12 cellular contexts compared by ENCODE assay signal in the genomic region with DNA sequence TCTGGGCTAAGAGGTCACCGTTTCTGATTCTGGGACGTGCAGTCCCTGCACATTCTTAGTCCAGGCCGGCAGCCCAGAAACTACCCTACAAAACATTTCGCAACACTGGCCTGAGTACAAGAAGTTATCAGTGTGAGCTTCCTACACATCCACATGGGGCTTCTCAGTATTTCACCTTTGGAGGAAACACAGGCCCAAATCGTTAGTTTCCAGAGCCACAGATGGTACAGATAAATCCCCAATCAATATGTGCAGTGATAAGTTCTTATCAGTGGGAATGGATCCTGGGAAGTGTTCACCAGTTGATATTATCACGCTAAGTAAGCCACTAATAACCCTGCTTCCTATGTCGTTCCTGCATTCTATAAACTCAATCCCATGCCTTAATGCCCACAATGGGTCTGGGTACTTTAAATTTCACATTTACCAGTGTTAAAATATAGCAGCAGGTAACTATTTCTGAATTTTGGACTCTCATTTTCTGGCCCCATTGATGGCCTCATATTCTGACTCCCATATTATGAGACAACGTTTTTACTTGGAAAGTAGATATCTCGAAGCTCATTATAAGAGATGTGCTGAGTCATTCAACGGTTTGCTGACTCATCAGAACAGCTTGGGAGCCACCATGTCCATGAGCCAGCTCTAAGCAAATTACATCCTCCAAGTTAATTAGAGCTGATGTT.
DNase-seq lines count a peak whose midpoint lies in the region; ATAC-seq, FAIRE-seq and TF ChIP-seq lines count a peak whose summit lies in the region.
"Had no signal": no experiment of that assay in that cellular context is flagged by ENCODE, and none has a peak within 500 bp of the region (broad histone marks: within the 10 kb centered on the region; RNA-seq: fewer than 3 reads in every experiment).

No MANE protein-coding gene starts in this region.

- H2AFZ ChIP-seq in H1 (ENCODE audit: low read length) (no peak overlapping the region), HepG2 (ENCODE audit: low read length) (no peak overlapping the region)

- no peak for TF ChIP-seq EP300 in H1 (IDR thresholded peaks at IDR 0.05; ENCODE audit: borderline replicate concordance in 1 of 2, low read depth in 2 of 2, low read length in 2 of 2)
- TF ChIP-seq EP300 in HepG2 (IDR thresholded peaks at IDR 0.05; ENCODE audit: low read depth in 2 of 2, low read length in 2 of 2): no peak
- TF ChIP-seq EP300 in HepG2 (CRISPR knock-in tag; IDR thresholded peaks at IDR 0.05; ENCODE audit: borderline replicate concordance): no peak

- H4K91ac ChIP-seq in H1 (replicated peaks; ENCODE audit: insufficient read length, low read length): no peak overlapping the region

- TF ChIP-seq RAD21 in H1 (IDR thresholded peaks at IDR 0.05 in 1 of 2, conservative IDR thresholded peaks at IDR 0.05 in 1 of 2; ENCODE audit: low read depth in 2 of 2, low read length in 2 of 2): no peak
- no peak for TF ChIP-seq RAD21 in HepG2 (CRISPR knock-in tag; IDR thresholded peaks at IDR 0.05)

- H3K9ac ChIP-seq in H1 (replicated peaks in 1 of 4; ENCODE audit: extremely low read depth in 1 of 4, low read depth in 3 of 4, low read length in 3 of 4) (no peak overlapping the region), HepG2 (ENCODE audit: insufficient read depth, low read depth, low read length) (no peak overlapping the region)

- H3K23ac ChIP-seq in H1 (ENCODE audit: insufficient read length): no peak overlapping the region

- H3K27ac ChIP-seq in A673 (ENCODE audit: low read depth, low read length, poor library complexity, severe bottlenecking) (no peak overlapping the region), H1 (ENCODE audit: low read depth, low read length) (no peak overlapping the region), HepG2 (ENCODE audit: extremely low read length, insufficient read depth, low read length) (no peak overlapping the region)
- H3K27ac ChIP-seq: SJSA1 had no signal

- H3K14ac ChIP-seq in H1 (ENCODE audit: insufficient read length): no peak overlapping the region

- POLR2A ChIA-PET in A673 (lab: Charles Lee; ENCODE audit: low non-redundant PET): no interaction called here
- POLR2A ChIA-PET in H1 (lab: Charles Lee; ENCODE audit: partially characterized antibody): no interaction called here
- POLR2A ChIA-PET in HepG2 (lab: Yijun Ruan, JAX): no interaction called here

- no peak overlapping the region for H3K56ac ChIP-seq in H1 (replicated peaks; ENCODE audit: insufficient read length, low read depth, low read length)

- H4K8ac ChIP-seq in H1 (ENCODE audit: extremely low read depth, insufficient read depth, low read length): no peak overlapping the region

- H3K27me3 ChIP-seq in A673 (replicated peaks; ENCODE audit: insufficient read depth, low read depth, low read length, poor library complexity) (no peaks in the 10 kb centered on the region), H1 (replicated peaks in 1 of 4; ENCODE audit: control insufficient read depth in 3 of 4, extremely low read depth in 1 of 4, insufficient read depth in 3 of 4, low read length in 3 of 4) (no peaks in the 10 kb centered on the region), HepG2 (ENCODE audit: control insufficient read depth in 1 of 2, insufficient read depth in 2 of 2, low read length in 2 of 2) (no peaks in the 10 kb centered on the region)
- H3K27me3 ChIP-seq: SJSA1 had no signal

- no peaks in the 10 kb centered on the region for H3K23me2 ChIP-seq in H1 (ENCODE audit: low read depth, low read length)

- H3K18ac ChIP-seq in H1 (ENCODE audit: extremely low read depth, low read length): no peak overlapping the region

- CTCF ChIA-PET in A673 (lab: Charles Lee): no interaction called here
- CTCF ChIA-PET in H1 (lab: Charles Lee; ENCODE audit: partially characterized antibody): interaction anchor here (0.6 to 2.1 kb wide), 2 partner anchors 26 to 342 kb away, joined by 3 to 5 read pairs; no protein-coding TSS in a partner anchor
- CTCF ChIA-PET in HepG2 (lab: Yijun Ruan, JAX; ENCODE audit: low intra/inter-chr PET ratio, low total read pairs): no interaction called here

- H3K4me3 ChIP-seq in A673 (ENCODE audit: low read depth, low read length, poor library complexity, severe bottlenecking) (no peak overlapping the region), NB4 (ENCODE audit: low read depth, low read length) (no peak overlapping the region), H1 (ENCODE audit: extremely low read depth in 1 of 4, insufficient read depth in 2 of 4, low read depth in 3 of 4, low read length in 4 of 4) (no peak overlapping the region), HepG2 (replicated peaks in 1 of 3; ENCODE audit: insufficient read depth in 1 of 3, low read depth in 2 of 3, low read length in 3 of 3) (no peak overlapping the region)
- H3K4me3 ChIP-seq: HAP-1, SJSA1 had no signal

- no peaks in the 10 kb centered on the region for H3K79me1 ChIP-seq in H1 (ENCODE audit: low read depth, low read length)

- TF ChIP-seq POLR2A in NB4 (IDR thresholded peaks at IDR 0.05; ENCODE audit: extremely low read depth, insufficient read length) (no peak), H1 (IDR thresholded peaks at IDR 0.05; ENCODE audit: control extremely low read depth in 1 of 2, low read depth in 2 of 2, low read length in 2 of 2) (no peak), HepG2 (IDR thresholded peaks at IDR 0.05; ENCODE audit: insufficient read depth in 1 of 2, low read depth in 2 of 2, low read length in 2 of 2) (no peak)

- DNase-seq in A673 (ENCODE audit: low spot score): peak; percentile 1
- DNase-seq in NB4 (ENCODE audit: low read depth): peak; percentile 32
- DNase-seq in H1 (ENCODE audit: low read depth in 1 of 2, low spot score in 2 of 2): no peak
- DNase-seq in HepG2 (ENCODE audit: low spot score): no peak
- DNase-seq in stimulated activated CD4-positive, alpha-beta T cell treated with anti-CD3 and anti-CD28 coated beads, Interleukin-4, amount 100 ng/mL, for 4 hours: no peak
- no peak for DNase-seq in DMS79 (lab: John Stamatoyannopoulos, UW)
- no peak for DNase-seq in GM19240 (ENCODE audit: insufficient read length, low spot score)
- DNase-seq: activated naive CD8-positive, alpha-beta T cell treated with anti-CD3 and anti-CD28 coated beads, Interleukin-2, amount 10 ng/mL, durations not matched to agents 7 days and 5 days; NCI-H1105 treated with DMSO at 0.1 percent for 48 hours had no signal

- no peak overlapping the region for H3K4me2 ChIP-seq in H1 (ENCODE audit: insufficient read depth in 1 of 2, low read depth in 2 of 2, low read length in 2 of 2)
- H3K4me2 ChIP-seq in HepG2 (ENCODE audit: low read depth, low read length): no peak overlapping the region

- in situ Hi-C loops in HepG2 (cut with HindIII; ENCODE audit: extremely low pct_ligation_motif_present, low pct_unique_long_range_greater_than_20kb): no loop called here

- no peak for ATAC-seq in HepG2
- no peak for ATAC-seq in HG03097 (IDR thresholded peaks at IDR 0.05; ENCODE audit: low FRiP score, unreplicated experiment)

- FAIRE-seq in H1 (lab: Jason Lieb, UNC): no peak
- no peak for FAIRE-seq in HepG2 (lab: Jason Lieb, UNC)

- no peak for TF ChIP-seq CTCF in A673 (conservative IDR thresholded peaks at IDR 0.05; ENCODE audit: low read depth, low read length)
- TF ChIP-seq CTCF in NB4 (IDR thresholded peaks at IDR 0.05; ENCODE audit: low read depth, low read length): no peak
- TF ChIP-seq CTCF in H1 (IDR thresholded peaks at IDR 0.05; ENCODE audit: control extremely low read depth in 1 of 3, insufficient read depth in 1 of 3, low read depth in 1 of 3, low read length in 3 of 3): no peak
- no peak for TF ChIP-seq CTCF in HepG2 (CRISPR knock-in tag; IDR thresholded peaks at IDR 0.05)

- no peak overlapping the region for H2AK5ac ChIP-seq in H1 (ENCODE audit: low read depth, low read length)

- no peak overlapping the region for H2BK20ac ChIP-seq in H1 (ENCODE audit: low read length)

- no peaks in the 10 kb centered on the region for H4K20me1 ChIP-seq in H1 (replicated peaks in 1 of 2; ENCODE audit: control insufficient read depth in 1 of 2, insufficient read depth in 2 of 2, low read length in 2 of 2)
- H4K20me1 ChIP-seq in HepG2 (ENCODE audit: insufficient read depth, low read length): no peaks in the 10 kb centered on the region

- 84% methylated on average over 10 of the region's 10 CpGs; no CpG with 5 or more reads in 1 of the 2 experiments for WGBS in H1 (ENCODE audit: extremely low coverage in 1 of 2, insufficient coverage in 1 of 2, insufficient read length in 1 of 2, insufficient replicate concordance in 2 of 2, low coverage in 1 of 2, low lambda C conversion rate in 2 of 2, missing lambda C conversion rate in 1 of 2), 2 experiments
- WGBS in HepG2 (ENCODE audit: low lambda C conversion rate): 23% methylated on average over 10 of the region's 10 CpGs

- H3K36me3 ChIP-seq in A673 (ENCODE audit: insufficient read depth, low read length, poor library complexity, severe bottlenecking) (no peaks in the 10 kb centered on the region), H1 (ENCODE audit: control insufficient read depth in 2 of 4, insufficient read depth in 4 of 4, low read length in 3 of 4) (no peaks in the 10 kb centered on the region), HepG2 (replicated peaks in 1 of 2; ENCODE audit: control insufficient read depth in 1 of 2, insufficient read depth in 2 of 2, low read length in 2 of 2) (no peaks in the 10 kb centered on the region)
- H3K36me3 ChIP-seq: HAP-1, SJSA1 had no signal

- H3K4me1 ChIP-seq in A673 (ENCODE audit: insufficient read depth, low read length, poor library complexity, severe bottlenecking) (no peaks in the 10 kb centered on the region), H1 (replicated peaks in 1 of 4; ENCODE audit: control insufficient read depth in 3 of 4, insufficient read depth in 4 of 4, low read length in 3 of 4) (no peaks in the 10 kb centered on the region), HepG2 (ENCODE audit: insufficient read depth, low read length) (no peaks in the 10 kb centered on the region)
- H3K4me1 ChIP-seq: SJSA1 had no signal

- H4K5ac ChIP-seq in H1 (ENCODE audit: insufficient read length, low read depth, low read length): no peak overlapping the region

- no peak overlapping the region for H2BK12ac ChIP-seq in H1 (ENCODE audit: low read depth, low read length)

- no peak overlapping the region for H2BK120ac ChIP-seq in H1 (replicated peaks; ENCODE audit: low read depth, low read length)

- H3K9me3 ChIP-seq in A673 (ENCODE audit: low read depth, low read length, poor library complexity, severe bottlenecking) (no peaks in the 10 kb centered on the region), H1 (ENCODE audit: insufficient read depth in 2 of 2, low read depth in 1 of 2, low read length in 1 of 2) (no peaks in the 10 kb centered on the region), HepG2 (ENCODE audit: low read length) (0 out of 2 replicates have a peak, but pooled peaks cover 4% of the 10 kb centered on the region)
- H3K9me3 ChIP-seq: HAP-1, SJSA1 had no signal

- H3K4ac ChIP-seq in H1 (replicated peaks; ENCODE audit: insufficient read length, low read depth, low read length): no peak overlapping the region

- no peak overlapping the region for H2BK15ac ChIP-seq in H1 (ENCODE audit: low read length)

- H3K79me2 ChIP-seq in H1 (ENCODE audit: control insufficient read depth in 1 of 2, insufficient read depth in 2 of 2, low read length in 2 of 2): no peaks in the 10 kb centered on the region
- no peaks in the 10 kb centered on the region for H3K79me2 ChIP-seq in HepG2 (ENCODE audit: insufficient read depth, low read length)

- BruUV-seq in A673 (replicated peaks; lab: Mats Ljungman, UMichigan): no TSS peak
- BruUV-seq in HepG2 (replicated peaks; lab: Mats Ljungman, UMichigan): no TSS peak

- no peak overlapping the region for H2BK5ac ChIP-seq in H1 (ENCODE audit: low read depth, low read length)

- intact Hi-C loops in A673 (cut with micrococcal nuclease; ENCODE audit: unreplicated experiment) (no loop called here), HepG2 (cut with micrococcal nuclease; ENCODE audit: unreplicated experiment) (no loop called here)

Comparison
In these comparisons a context has a peak if more than half of its experiments do, and no peak if none do; other contexts are left out.
1. DNase-seq: peak in A673 (single experiment) and NB4 (single experiment); none in H1 (0 of 2), HepG2 (single experiment), stimulated activated CD4-positive, alpha-beta T cell treated with anti-CD3 and anti-CD28 coated beads, Interleukin-4, amount 100 ng/mL, for 4 hours (0 of 2), DMS79 (single experiment) and GM19240 (single experiment).